8 cellular contexts compared by ENCODE assay signal in the genomic region with DNA sequence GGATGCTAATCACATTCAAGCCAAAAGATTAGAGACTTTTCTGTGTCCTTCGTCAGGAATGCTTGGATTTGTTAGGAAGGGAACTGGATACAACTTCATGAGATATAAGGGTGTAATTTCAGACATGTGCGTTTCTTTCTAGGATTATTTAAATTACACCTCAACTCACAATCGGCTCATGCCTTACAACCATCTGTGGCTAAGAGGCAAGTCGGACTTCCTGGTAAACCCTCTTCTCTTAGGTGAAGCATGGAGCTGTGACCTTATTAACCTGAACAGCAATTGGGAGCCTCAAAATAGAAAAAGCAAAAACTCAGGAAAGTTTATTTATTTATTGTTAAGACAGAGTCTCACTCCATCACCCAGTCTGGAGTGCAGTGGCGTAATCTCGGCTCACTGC.
DNase-seq lines count a peak whose midpoint lies in the region; ATAC-seq and TF ChIP-seq lines count a peak whose summit lies in the region.

No MANE protein-coding gene starts in this region.

- H3K79me2 ChIP-seq in DND-41 (ENCODE audit: insufficient read depth, low read length) (no peaks in the 10 kb centered on the region), OCI-LY1 (ENCODE audit: insufficient read depth, low read length) (no peaks in the 10 kb centered on the region)

- H3K36me3 ChIP-seq in DND-41 (ENCODE audit: insufficient read depth, low read length), result no peaks in the 10 kb centered on the region
- H3K36me3 ChIP-seq in OCI-LY1 (ENCODE audit: insufficient read depth, low read length), result no peaks in the 10 kb centered on the region
- no peaks in the 10 kb centered on the region for H3K36me3 ChIP-seq in esophagus (ENCODE audit: control insufficient read depth in 2 of 2, insufficient read depth in 2 of 2, low read length in 1 of 2)

- H3K9me3 Mint-ChIP-seq in progenitor cell of endocrine pancreas (ENCODE audit: low read depth), result no peaks in the 10 kb centered on the region

- H3K4me1 ChIP-seq in DND-41 (ENCODE audit: insufficient read depth, low read length), result peaks cover 13% of the 10 kb centered on the region
- H3K4me1 ChIP-seq in OCI-LY1 (ENCODE audit: insufficient read depth, low read length, severe bottlenecking), result peaks cover 9% of the 10 kb centered on the region
- H3K4me1 ChIP-seq in esophagus (ENCODE audit: control insufficient read depth in 2 of 2, insufficient read depth in 2 of 2, low read length in 1 of 2), result peaks cover 0 to 2% of the 10 kb centered on the region in 2 donors

- H3K36me3 Mint-ChIP-seq in progenitor cell of endocrine pancreas (ENCODE audit: insufficient read depth), result no peaks in the 10 kb centered on the region

- H3K4me2 ChIP-seq in DND-41 (ENCODE audit: insufficient read depth, low read length) (peak overlapping the region; percentile 93), OCI-LY1 (ENCODE audit: low read length) (peak overlapping the region; percentile 96)

- peak overlapping the region; percentile 87 for H3K4me3 Mint-ChIP-seq in progenitor cell of endocrine pancreas (ENCODE audit: low read depth)

- no peaks in the 10 kb centered on the region for H3F3A ChIP-seq in OCI-LY1 (ENCODE audit: insufficient read depth, low read length)

- H3K4me3 ChIP-seq in DND-41 (ENCODE audit: low read depth in 1 of 2, low read length in 2 of 2) (peak overlapping the region in 1 of 2 experiments; percentile 63; a peak in 2 of 4 replicates), OCI-LY1 (ENCODE audit: low read depth, low read length, poor library complexity, severe bottlenecking) (peak overlapping the region; percentile 59), esophagus (ENCODE audit: low read depth in 1 of 2, low read length in 2 of 2) (peak overlapping the region; percentile 46 to 48)

- peaks cover 23% of the 10 kb centered on the region for H3K27me3 Mint-ChIP-seq in progenitor cell of endocrine pancreas

- H3K27me3 ChIP-seq in DND-41 (ENCODE audit: insufficient read depth, low read length, poor library complexity) (peaks cover 40% of the 10 kb centered on the region), OCI-LY1 (ENCODE audit: insufficient read depth, low read length) (no peaks in the 10 kb centered on the region), esophagus (ENCODE audit: control insufficient read depth in 1 of 2, insufficient read depth in 2 of 2, low read length in 2 of 2) (no peaks in the 10 kb centered on the region)

- no peak overlapping the region for H3K27ac Mint-ChIP-seq in progenitor cell of endocrine pancreas

- DNase-seq in DND-41, result no peak
- DNase-seq in progenitor cell of endocrine pancreas (ENCODE audit: low spot score, unreplicated experiment), result no peak
- DNase-seq in DMS114 treated with DMSO at 0.1 percent for 48 hours (lab: John Stamatoyannopoulos, UW; ENCODE audit: unreplicated experiment), result no peak
- no peak for DNase-seq in NCI-H2171 (lab: John Stamatoyannopoulos, UW)
- no peak for DNase-seq in inferior parietal cortex (ENCODE audit: extremely low spot score)

- H3K4me1 Mint-ChIP-seq in progenitor cell of endocrine pancreas (ENCODE audit: low read depth), result no peaks in the 10 kb centered on the region

- no peaks in the 10 kb centered on the region for H4K20me1 ChIP-seq in DND-41 (ENCODE audit: insufficient read depth, low read length)
- no peaks in the 10 kb centered on the region for H4K20me1 ChIP-seq in OCI-LY1 (ENCODE audit: insufficient read depth, low read length)

- ATAC-seq in DND-41 (ENCODE audit: insufficient read depth, low read depth) (no peak), GM21737 (IDR thresholded peaks at IDR 0.05; ENCODE audit: unreplicated experiment) (no peak)

- H3K9me2 ChIP-seq in OCI-LY1 (ENCODE audit: low read depth, low read length), result no peaks in the 10 kb centered on the region

- H3K9me3 ChIP-seq in DND-41 (ENCODE audit: insufficient read depth, low read length, severe bottlenecking), result no peaks in the 10 kb centered on the region
- H3K9me3 ChIP-seq in OCI-LY1 (ENCODE audit: low read length), result no peaks in the 10 kb centered on the region
- no peaks in the 10 kb centered on the region for H3K9me3 ChIP-seq in esophagus (ENCODE audit: control insufficient read depth in 2 of 2, insufficient read depth in 1 of 2, low read depth in 1 of 2, low read length in 1 of 2)

- H3K27ac ChIP-seq in DND-41 (ENCODE audit: low read length) (no peak overlapping the region), OCI-LY1 (ENCODE audit: low read depth, low read length, poor library complexity, severe bottlenecking) (no peak overlapping the region), esophagus (ENCODE audit: low read depth in 2 of 2, low read length in 1 of 2) (no peak overlapping the region)

- TF ChIP-seq CTCF in DND-41 (IDR thresholded peaks at IDR 0.05; ENCODE audit: borderline replicate concordance, extremely low read depth, low read length, poor library complexity, severe bottlenecking), result no peak
- no peak for TF ChIP-seq CTCF in OCI-LY1 (IDR thresholded peaks at IDR 0.05; ENCODE audit: low read length)
- no peak for TF ChIP-seq CTCF in progenitor cell of endocrine pancreas (IDR thresholded peaks at IDR 0.05; ENCODE audit: unreplicated experiment)

- H2AFZ ChIP-seq in DND-41 (ENCODE audit: low read depth, low read length), result peak overlapping the region; percentile 78; the same call in 1 of the 2 replicates
- H2AFZ ChIP-seq in OCI-LY1 (ENCODE audit: low read length), result no peak overlapping the region

- peak overlapping the region; percentile 48; the same call in 1 of the 2 replicates for H3K9ac ChIP-seq in DND-41 (ENCODE audit: low read depth, low read length)
- peak overlapping the region; percentile 36; the same call in 1 of the 2 replicates for H3K9ac ChIP-seq in OCI-LY1 (ENCODE audit: low read length)

- 49 to 52% methylated on average over 6 of the region's 6 CpGs for WGBS in esophagus, 2 donors
